In the genomic region with DNA sequence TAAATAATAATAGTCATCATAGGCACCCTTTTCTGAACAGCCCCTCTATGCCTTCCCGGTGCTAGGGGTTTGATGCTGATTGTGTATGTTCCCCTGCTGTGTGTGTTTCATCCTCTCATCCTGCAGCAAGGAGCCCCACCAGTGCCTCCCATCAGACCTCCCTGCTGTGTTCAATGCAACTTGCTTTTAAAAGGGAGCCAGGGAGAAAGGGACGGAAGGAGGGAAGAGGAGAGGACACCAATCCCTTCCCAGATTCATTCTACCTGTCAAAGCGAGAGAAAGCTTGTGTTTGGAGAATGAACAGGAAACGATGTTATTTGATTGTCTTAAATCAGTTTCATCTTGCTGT, we compare ENCODE assay signal across 8 cellular contexts.
A peak's percentile ranks its signal among the peaks of the same experiment; 100 is the strongest.
DNase-seq lines count a peak whose midpoint lies in the region; ATAC-seq lines count a peak whose summit lies in the region.

No MANE protein-coding gene starts in this region.

- H2BK5ac ChIP-seq in mesendoderm (ENCODE audit: low read length) = no peak overlapping the region

- no peaks in the 10 kb centered on the region for H3K36me3 Mint-ChIP-seq in CD4-positive, CD25-positive, alpha-beta regulatory T cell

- H3K36me3 ChIP-seq in CD4-positive, CD25-positive, alpha-beta regulatory T cell (ENCODE audit: control insufficient read depth, insufficient read depth, low read length) = no peaks in the 10 kb centered on the region
- H3K36me3 ChIP-seq in mesendoderm (ENCODE audit: control insufficient read depth, insufficient read depth, low read length) = no peaks in the 10 kb centered on the region

- peaks cover 5% of the 10 kb centered on the region for H3K27me3 Mint-ChIP-seq in CD4-positive, CD25-positive, alpha-beta regulatory T cell

- H3K79me2 ChIP-seq in mesendoderm (ENCODE audit: control insufficient read depth, insufficient read depth, low read length) = no peaks in the 10 kb centered on the region

- no peak overlapping the region for H3K56ac ChIP-seq in mesendoderm (ENCODE audit: low read length)

- H3K4me3 Mint-ChIP-seq in CD4-positive, CD25-positive, alpha-beta regulatory T cell = peak overlapping the region in 2 of 4 donors; percentile 31 to 63

- H3K4me2 ChIP-seq in mesendoderm (ENCODE audit: low read length) = peak overlapping the region; percentile 63

- WGBS in mesendoderm (ENCODE audit: extremely low coverage, insufficient coverage, low lambda C conversion rate) = no CpG with 5 or more reads among the region's 4 CpGs

- H3K9ac ChIP-seq in mesendoderm (ENCODE audit: low read length) = no peak overlapping the region

- H3K9me3 Mint-ChIP-seq in CD4-positive, CD25-positive, alpha-beta regulatory T cell = no peaks in the 10 kb centered on the region

- no peaks in the 10 kb centered on the region for H3K79me1 ChIP-seq in mesendoderm (ENCODE audit: low read length)

- H3K4me1 Mint-ChIP-seq in CD4-positive, CD25-positive, alpha-beta regulatory T cell = peaks cover 0 to 7% (median 0%) of the 10 kb centered on the region in 4 donors

- peak overlapping the region; percentile 29 for H3K4me3 ChIP-seq in CD4-positive, CD25-positive, alpha-beta regulatory T cell (ENCODE audit: low read depth, low read length)
- H3K4me3 ChIP-seq in mesendoderm (ENCODE audit: low read length) = no peak overlapping the region

- no peak for DNase-seq in CD4-positive, CD25-positive, alpha-beta regulatory T cell
- DNase-seq in NCI-H1417 (lab: John Stamatoyannopoulos, UW) = peak; percentile 44 to 94 (median 88)
- DNase-seq in caudate nucleus (lab: John Stamatoyannopoulos, UW) = peak in 29 of 61 donors; percentile 3 to 81 (median 51)
- peak; percentile 64 for DNase-seq in mesendoderm
- DNase-seq in KG1 (lab: John Stamatoyannopoulos, UW) = no peak
- no peak for DNase-seq in stimulated activated CD4-positive, alpha-beta T cell treated with anti-CD3 and anti-CD28 coated beads, Interleukin-12 subunit alpha, Interleukin-12 subunit beta, amount 100 ng/mL, for 4 hours
- DNase-seq in left lobe of liver (ENCODE audit: low spot score) = no peak

- no peak overlapping the region for H3K18ac ChIP-seq in mesendoderm (ENCODE audit: low read length)

- no peak overlapping the region for H3K23ac ChIP-seq in mesendoderm (ENCODE audit: low read length)

- no peaks in the 10 kb centered on the region for H3K4me1 ChIP-seq in CD4-positive, CD25-positive, alpha-beta regulatory T cell (ENCODE audit: control insufficient read depth, insufficient read depth, low read length, poor library complexity, severe bottlenecking)
- no peaks in the 10 kb centered on the region for H3K4me1 ChIP-seq in mesendoderm (ENCODE audit: control insufficient read depth, low read depth, low read length)

- no peak overlapping the region for H2AK5ac ChIP-seq in mesendoderm (ENCODE audit: low read length)

- no peak overlapping the region for H2BK120ac ChIP-seq in mesendoderm (ENCODE audit: low read depth, low read length)

- peak in 1 of 2 donors; percentile 29 for ATAC-seq in CD4-positive, CD25-positive, alpha-beta regulatory T cell (ENCODE audit: low read depth in 2 of 2)
- ATAC-seq in GM21447 (IDR thresholded peaks at IDR 0.05; ENCODE audit: unreplicated experiment) (peak; percentile 23), left lobe of liver (no peak)

- H4K5ac ChIP-seq in mesendoderm (ENCODE audit: low read length) = no peak overlapping the region

- no peak overlapping the region for H3K27ac Mint-ChIP-seq in CD4-positive, CD25-positive, alpha-beta regulatory T cell

- no peaks in the 10 kb centered on the region for H3K9me3 ChIP-seq in CD4-positive, CD25-positive, alpha-beta regulatory T cell (ENCODE audit: control insufficient read depth in 2 of 2, low read length in 2 of 2)

- no peak overlapping the region for H3K27ac ChIP-seq in CD4-positive, CD25-positive, alpha-beta regulatory T cell (ENCODE audit: insufficient read depth, low read length, poor library complexity, severe bottlenecking)
- H3K27ac ChIP-seq in caudate nucleus (ENCODE audit: low read depth, low read length) = peak overlapping the region; percentile 94
- H3K27ac ChIP-seq in mesendoderm (ENCODE audit: low read depth, low read length) = no peak overlapping the region

- no peak overlapping the region for H4K8ac ChIP-seq in mesendoderm (ENCODE audit: low read depth, low read length)

- no peak overlapping the region for H2BK15ac ChIP-seq in mesendoderm (replicated peaks; ENCODE audit: low read depth)

- no peaks in the 10 kb centered on the region for H3K27me3 ChIP-seq in CD4-positive, CD25-positive, alpha-beta regulatory T cell (ENCODE audit: control insufficient read depth, insufficient read depth, low read length)
- no peaks in the 10 kb centered on the region for H3K27me3 ChIP-seq in mesendoderm (ENCODE audit: insufficient read depth, low read length, poor library complexity)

- no peak overlapping the region for H3K4ac ChIP-seq in mesendoderm (ENCODE audit: low read depth, low read length)

Comparison
In these comparisons a context has a peak if more than half of its experiments do, and no peak if none do; other contexts are left out.
1. DNase-seq: peak in NCI-H1417 (3 of 3) and mesendoderm (single experiment); none in CD4-positive, CD25-positive, alpha-beta regulatory T cell (0 of 3), KG1 (single experiment), stimulated activated CD4-positive, alpha-beta T cell treated with anti-CD3 and anti-CD28 coated beads, Interleukin-12 subunit alpha, Interleukin-12 subunit beta, amount 100 ng/mL, for 4 hours (single experiment) and left lobe of liver (single experiment).